Comparison of ENCODE assay signal across 8 cellular contexts in the genomic region with DNA sequence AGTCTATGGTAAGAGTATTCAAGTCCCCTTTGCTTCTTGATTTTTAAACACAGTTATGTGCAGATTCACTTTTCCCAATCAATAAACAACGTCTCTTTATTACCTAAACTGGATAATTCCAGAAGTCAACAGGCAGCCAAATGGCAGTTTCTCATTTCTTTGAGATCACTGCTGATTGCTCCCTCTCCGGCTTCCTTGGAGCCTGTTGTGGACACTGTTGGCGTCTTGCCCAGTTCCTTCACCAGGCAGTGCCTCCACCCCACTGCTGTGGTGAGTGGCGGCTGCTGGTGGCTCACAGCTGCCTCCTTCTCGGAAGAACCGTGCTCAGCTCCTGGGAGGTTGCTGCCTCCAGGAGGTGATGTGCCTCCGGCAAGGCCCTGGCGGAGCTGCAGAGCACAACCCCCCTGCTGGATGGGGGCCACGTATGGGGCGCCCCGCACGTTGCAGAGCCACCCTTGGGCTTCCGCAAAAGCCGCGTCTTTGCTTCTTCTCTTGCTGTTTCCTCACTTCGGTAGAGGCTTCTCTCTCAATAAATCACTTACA.
A peak's percentile ranks its signal among the peaks of the same experiment; 100 is the strongest.
DNase-seq lines count a peak whose midpoint lies in the region; ATAC-seq lines count a peak whose summit lies in the region.

No MANE protein-coding gene starts in this region.

- ATAC-seq in GM21526 (IDR thresholded peaks at IDR 0.05; ENCODE audit: low FRiP score, unreplicated experiment) (no peak), GM21737 (IDR thresholded peaks at IDR 0.05; ENCODE audit: unreplicated experiment) (no peak)

- DNase-seq in D341Med (ENCODE audit: low spot score) (peak; percentile 32), NCI-H2029 treated with DMSO at 0.1 percent for 48 hours (lab: John Stamatoyannopoulos, UW) (peak; percentile 94), astrocyte of the hippocampus (ENCODE audit: low read depth, low spot score) (peak; percentile 91), kidney tubule cell (ENCODE audit: low spot score) (peak; percentile 95), NCI-H1694 treated with DMSO at 0.1 percent for 48 hours (lab: John Stamatoyannopoulos, UW) (no peak), NCI-H446 treated with DMSO at 0.1 percent for 48 hours (lab: John Stamatoyannopoulos, UW) (no peak)

Comparison
In these comparisons a context has a peak if more than half of its experiments do, and no peak if none do; other contexts are left out.
1. DNase-seq: peak in D341Med (single experiment), NCI-H2029 treated with DMSO at 0.1 percent for 48 hours (single experiment), astrocyte of the hippocampus (single experiment) and kidney tubule cell (single experiment); none in NCI-H1694 treated with DMSO at 0.1 percent for 48 hours (single experiment) and NCI-H446 treated with DMSO at 0.1 percent for 48 hours (single experiment).